In the genomic region with DNA sequence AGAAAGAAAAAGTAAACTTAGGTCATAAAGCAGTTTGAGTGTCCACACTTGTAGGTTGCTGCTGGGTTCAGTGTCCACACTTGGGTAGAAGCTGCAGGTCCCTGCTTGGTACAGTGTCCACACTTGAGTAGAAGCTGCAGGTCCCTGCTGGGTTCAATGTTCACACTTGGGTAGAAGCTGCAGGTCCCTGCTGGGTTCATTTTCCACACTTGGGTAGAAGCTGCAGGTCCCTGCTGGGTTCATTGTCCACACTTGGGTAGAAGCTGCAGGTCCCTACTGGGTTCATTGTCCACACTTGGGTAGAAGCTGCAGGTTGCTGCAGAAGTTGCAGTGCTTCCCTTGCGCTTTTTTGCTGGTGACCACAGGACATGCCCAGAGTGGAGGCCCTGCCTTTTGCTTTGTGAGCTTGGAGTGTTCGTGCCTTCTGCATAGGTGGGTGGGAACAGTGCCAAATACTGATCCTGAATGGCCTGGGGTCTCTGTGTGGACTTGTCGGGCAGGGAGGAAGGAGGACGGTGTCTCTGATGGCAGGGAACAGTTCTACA, we compare ENCODE assay signal across 3 cellular contexts.
TF ChIP-seq lines count a peak whose summit lies in the region.

No MANE protein-coding gene starts in this region.

TF ChIP-seq in SK-N-SH, 30 proteins besides CTCF, POLR2A, EP300 and RAD21 (continued from another document):
- TF ChIP-seq TEAD4 (IDR thresholded peaks at IDR 0.05; ENCODE audit: borderline replicate concordance, insufficient read depth) (no peak), FOXJ3 (CRISPR knock-in tag; IDR thresholded peaks at IDR 0.05) (no peak), TAF1 (IDR thresholded peaks at IDR 0.05; ENCODE audit: borderline replicate concordance, low read depth, low read length) (no peak), RXRA (IDR thresholded peaks at IDR 0.05; ENCODE audit: borderline replicate concordance, low read depth) (no peak), NRF1 (IDR thresholded peaks at IDR 0.05; ENCODE audit: low read depth, low read length) (no peak)
- TF ChIP-seq, protein P1, sequence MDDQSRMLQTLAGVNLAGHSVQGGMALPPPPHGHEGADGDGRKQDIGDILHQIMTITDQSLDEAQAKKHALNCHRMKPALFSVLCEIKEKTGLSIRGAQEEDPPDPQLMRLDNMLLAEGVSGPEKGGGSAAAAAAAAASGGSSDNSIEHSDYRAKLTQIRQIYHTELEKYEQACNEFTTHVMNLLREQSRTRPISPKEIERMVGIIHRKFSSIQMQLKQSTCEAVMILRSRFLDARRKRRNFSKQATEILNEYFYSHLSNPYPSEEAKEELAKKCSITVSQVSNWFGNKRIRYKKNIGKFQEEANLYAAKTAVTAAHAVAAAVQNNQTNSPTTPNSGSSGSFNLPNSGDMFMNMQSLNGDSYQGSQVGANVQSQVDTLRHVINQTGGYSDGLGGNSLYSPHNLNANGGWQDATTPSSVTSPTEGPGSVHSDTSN (IDR thresholded peaks at IDR 0.05), result no peak

TF ChIP-seq in SK-N-SH treated with all-trans-retinoic acid at 6 μM for 48 hours, 23 proteins besides CTCF, POLR2A, EP300 and RAD21:
- TF ChIP-seq, protein P2, sequence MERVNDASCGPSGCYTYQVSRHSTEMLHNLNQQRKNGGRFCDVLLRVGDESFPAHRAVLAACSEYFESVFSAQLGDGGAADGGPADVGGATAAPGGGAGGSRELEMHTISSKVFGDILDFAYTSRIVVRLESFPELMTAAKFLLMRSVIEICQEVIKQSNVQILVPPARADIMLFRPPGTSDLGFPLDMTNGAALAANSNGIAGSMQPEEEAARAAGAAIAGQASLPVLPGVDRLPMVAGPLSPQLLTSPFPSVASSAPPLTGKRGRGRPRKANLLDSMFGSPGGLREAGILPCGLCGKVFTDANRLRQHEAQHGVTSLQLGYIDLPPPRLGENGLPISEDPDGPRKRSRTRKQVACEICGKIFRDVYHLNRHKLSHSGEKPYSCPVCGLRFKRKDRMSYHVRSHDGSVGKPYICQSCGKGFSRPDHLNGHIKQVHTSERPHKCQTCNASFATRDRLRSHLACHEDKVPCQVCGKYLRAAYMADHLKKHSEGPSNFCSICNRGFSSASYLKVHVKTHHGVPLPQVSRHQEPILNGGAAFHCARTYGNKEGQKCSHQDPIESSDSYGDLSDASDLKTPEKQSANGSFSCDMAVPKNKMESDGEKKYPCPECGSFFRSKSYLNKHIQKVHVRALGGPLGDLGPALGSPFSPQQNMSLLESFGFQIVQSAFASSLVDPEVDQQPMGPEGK (CRISPR knock-in tag; IDR thresholded peaks at IDR 0.05; ENCODE audit: borderline replicate concordance), result no peak
- TF ChIP-seq GLIS3 (CRISPR knock-in tag; IDR thresholded peaks at IDR 0.05) (no peak), TOX (CRISPR knock-in tag; IDR thresholded peaks at IDR 0.05; ENCODE audit: borderline replicate concordance) (no peak), ZFP3 (CRISPR knock-in tag; IDR thresholded peaks at IDR 0.05) (no peak), TCF4 (CRISPR knock-in tag; IDR thresholded peaks at IDR 0.05; ENCODE audit: borderline replicate concordance) (no peak), ZC3H10 (CRISPR knock-in tag; IDR thresholded peaks at IDR 0.05) (no peak), OSR1 (CRISPR knock-in tag; IDR thresholded peaks at IDR 0.05) (no peak)
- TF ChIP-seq, protein P3, sequence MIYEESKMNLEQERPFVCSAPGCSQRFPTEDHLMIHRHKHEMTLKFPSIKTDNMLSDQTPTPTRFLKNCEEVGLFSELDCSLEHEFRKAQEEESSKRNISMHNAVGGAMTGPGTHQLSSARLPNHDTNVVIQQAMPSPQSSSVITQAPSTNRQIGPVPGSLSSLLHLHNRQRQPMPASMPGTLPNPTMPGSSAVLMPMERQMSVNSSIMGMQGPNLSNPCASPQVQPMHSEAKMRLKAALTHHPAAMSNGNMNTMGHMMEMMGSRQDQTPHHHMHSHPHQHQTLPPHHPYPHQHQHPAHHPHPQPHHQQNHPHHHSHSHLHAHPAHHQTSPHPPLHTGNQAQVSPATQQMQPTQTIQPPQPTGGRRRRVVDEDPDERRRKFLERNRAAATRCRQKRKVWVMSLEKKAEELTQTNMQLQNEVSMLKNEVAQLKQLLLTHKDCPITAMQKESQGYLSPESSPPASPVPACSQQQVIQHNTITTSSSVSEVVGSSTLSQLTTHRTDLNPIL (CRISPR knock-in tag; IDR thresholded peaks at IDR 0.05; ENCODE audit: low read depth), result no peak
- TF ChIP-seq, protein P4, sequence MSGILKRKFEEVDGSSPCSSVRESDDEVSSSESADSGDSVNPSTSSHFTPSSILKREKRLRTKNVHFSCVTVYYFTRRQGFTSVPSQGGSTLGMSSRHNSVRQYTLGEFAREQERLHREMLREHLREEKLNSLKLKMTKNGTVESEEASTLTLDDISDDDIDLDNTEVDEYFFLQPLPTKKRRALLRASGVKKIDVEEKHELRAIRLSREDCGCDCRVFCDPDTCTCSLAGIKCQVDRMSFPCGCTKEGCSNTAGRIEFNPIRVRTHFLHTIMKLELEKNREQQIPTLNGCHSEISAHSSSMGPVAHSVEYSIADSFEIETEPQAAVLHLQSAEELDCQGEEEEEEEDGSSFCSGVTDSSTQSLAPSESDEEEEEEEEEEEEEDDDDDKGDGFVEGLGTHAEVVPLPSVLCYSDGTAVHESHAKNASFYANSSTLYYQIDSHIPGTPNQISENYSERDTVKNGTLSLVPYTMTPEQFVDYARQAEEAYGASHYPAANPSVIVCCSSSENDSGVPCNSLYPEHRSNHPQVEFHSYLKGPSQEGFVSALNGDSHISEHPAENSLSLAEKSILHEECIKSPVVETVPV (CRISPR knock-in tag; IDR thresholded peaks at IDR 0.05), result no peak
- TF ChIP-seq, protein P5, sequence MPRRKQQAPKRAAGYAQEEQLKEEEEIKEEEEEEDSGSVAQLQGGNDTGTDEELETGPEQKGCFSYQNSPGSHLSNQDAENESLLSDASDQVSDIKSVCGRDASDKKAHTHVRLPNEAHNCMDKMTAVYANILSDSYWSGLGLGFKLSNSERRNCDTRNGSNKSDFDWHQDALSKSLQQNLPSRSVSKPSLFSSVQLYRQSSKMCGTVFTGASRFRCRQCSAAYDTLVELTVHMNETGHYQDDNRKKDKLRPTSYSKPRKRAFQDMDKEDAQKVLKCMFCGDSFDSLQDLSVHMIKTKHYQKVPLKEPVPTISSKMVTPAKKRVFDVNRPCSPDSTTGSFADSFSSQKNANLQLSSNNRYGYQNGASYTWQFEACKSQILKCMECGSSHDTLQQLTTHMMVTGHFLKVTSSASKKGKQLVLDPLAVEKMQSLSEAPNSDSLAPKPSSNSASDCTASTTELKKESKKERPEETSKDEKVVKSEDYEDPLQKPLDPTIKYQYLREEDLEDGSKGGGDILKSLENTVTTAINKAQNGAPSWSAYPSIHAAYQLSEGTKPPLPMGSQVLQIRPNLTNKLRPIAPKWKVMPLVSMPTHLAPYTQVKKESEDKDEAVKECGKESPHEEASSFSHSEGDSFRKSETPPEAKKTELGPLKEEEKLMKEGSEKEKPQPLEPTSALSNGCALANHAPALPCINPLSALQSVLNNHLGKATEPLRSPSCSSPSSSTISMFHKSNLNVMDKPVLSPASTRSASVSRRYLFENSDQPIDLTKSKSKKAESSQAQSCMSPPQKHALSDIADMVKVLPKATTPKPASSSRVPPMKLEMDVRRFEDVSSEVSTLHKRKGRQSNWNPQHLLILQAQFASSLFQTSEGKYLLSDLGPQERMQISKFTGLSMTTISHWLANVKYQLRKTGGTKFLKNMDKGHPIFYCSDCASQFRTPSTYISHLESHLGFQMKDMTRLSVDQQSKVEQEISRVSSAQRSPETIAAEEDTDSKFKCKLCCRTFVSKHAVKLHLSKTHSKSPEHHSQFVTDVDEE (CRISPR knock-in tag; IDR thresholded peaks at IDR 0.05), result no peak
TF ChIP-seq in SK-N-SH treated with all-trans-retinoic acid at 6 μM for 48 hours: peak in this region for 0.

TF ChIP-seq in K562, 482 proteins besides CTCF, POLR2A, EP300 and RAD21 (continued from another document):
- TF ChIP-seq, protein P6, sequence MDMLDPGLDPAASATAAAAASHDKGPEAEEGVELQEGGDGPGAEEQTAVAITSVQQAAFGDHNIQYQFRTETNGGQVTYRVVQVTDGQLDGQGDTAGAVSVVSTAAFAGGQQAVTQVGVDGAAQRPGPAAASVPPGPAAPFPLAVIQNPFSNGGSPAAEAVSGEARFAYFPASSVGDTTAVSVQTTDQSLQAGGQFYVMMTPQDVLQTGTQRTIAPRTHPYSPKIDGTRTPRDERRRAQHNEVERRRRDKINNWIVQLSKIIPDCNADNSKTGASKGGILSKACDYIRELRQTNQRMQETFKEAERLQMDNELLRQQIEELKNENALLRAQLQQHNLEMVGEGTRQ (CRISPR knock-in tag; IDR thresholded peaks at IDR 0.05), result no peak
TF ChIP-seq in K562: peak in this region for 1.
